ENCODE assay signal across 9 cellular contexts in the genomic region with DNA sequence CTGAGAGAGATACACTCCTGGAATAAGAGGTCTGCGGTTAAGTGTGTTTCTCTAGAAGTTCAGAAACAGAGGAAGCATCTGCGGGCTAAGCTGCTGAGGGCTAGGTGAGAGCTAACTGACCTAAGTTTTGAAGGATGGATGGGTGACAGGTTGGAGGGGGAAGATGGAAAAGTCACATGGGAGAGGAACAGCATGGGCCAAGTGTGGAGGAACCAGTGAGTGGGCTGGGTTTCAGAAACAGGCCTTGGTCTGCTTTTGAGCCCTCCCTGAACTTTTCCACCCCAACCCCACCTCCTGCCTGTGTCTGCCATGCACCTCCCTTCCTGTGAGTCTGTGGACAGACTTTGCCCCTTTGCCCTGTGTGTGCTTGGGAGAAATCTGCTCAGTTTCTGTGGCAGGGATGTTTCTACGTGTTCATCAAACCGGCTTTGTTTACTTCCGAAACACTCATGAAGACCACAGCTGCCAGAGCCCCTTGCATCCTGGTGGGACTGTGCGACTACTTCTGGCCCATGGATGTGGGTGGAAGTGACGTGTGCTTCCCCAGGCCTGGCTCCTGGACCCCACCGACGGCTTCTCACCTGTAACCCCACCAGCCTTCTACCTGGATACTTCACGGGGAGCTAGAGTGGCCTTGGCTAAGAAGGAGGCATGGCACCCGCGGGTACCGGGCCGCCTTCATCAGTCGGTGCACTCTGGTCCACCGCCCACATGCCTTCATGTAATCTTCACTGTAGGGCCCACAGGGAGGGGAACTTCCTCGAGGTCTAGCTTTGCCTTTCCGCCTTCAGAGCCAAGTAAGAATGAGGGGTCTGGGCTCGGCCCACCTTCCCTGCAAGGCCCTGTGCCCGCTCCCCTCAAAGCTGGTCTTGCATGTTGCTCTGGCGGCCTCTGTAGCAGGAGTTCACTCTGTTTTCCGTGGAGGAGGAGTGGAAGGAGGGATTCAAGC. TPM values are rescaled to one million over a fixed set of nuclear protein-coding genes. Genes with fewer than 3 reads are reported as not detected.
DNase-seq lines count a peak whose midpoint lies in the region; TF ChIP-seq lines count a peak whose summit lies in the region.
"Had no signal": no experiment of that assay in that cellular context is flagged by ENCODE, and none has a peak within 500 bp of the region (broad histone marks: within the 10 kb centered on the region; RNA-seq: fewer than 3 reads in every experiment).

No MANE protein-coding gene starts in this region.

- peaks cover 39% of the 10 kb centered on the region for H3K79me2 ChIP-seq in Loucy (ENCODE audit: insufficient read depth, low read length)

- H3K36me3 ChIP-seq in BLaER1 = no peaks in the 10 kb centered on the region
- H3K36me3 ChIP-seq in Loucy (ENCODE audit: insufficient read depth, low read length) = no peaks in the 10 kb centered on the region
- H3K36me3 ChIP-seq in ascending aorta = no peaks in the 10 kb centered on the region
- H3K36me3 ChIP-seq in muscle layer of duodenum (ENCODE audit: control insufficient read depth in 1 of 2, insufficient read depth in 2 of 2, low read length in 2 of 2) = no peaks in the 10 kb centered on the region
- H3K36me3 ChIP-seq in WERI-Rb-1 = no peaks in the 10 kb centered on the region; the same call in 1 of the 2 replicates

- no peak for TF ChIP-seq CTCF in Loucy (conservative IDR thresholded peaks at IDR 0.05; ENCODE audit: low read length)
- no peak for TF ChIP-seq CTCF in ascending aorta (IDR thresholded peaks at IDR 0.05)
- no peak for TF ChIP-seq CTCF in WERI-Rb-1 (IDR thresholded peaks at IDR 0.05; ENCODE audit: low read depth, low read length)

- H3K9me2 ChIP-seq in Loucy (replicated peaks; ENCODE audit: low read depth, low read length) = no peaks in the 10 kb centered on the region

- H3K4me1 ChIP-seq in BLaER1 (peaks cover 68% of the 10 kb centered on the region), Loucy (ENCODE audit: insufficient read depth, low read length, poor library complexity, severe bottlenecking) (peaks cover 49% of the 10 kb centered on the region), ascending aorta (peaks cover 0 to 6% of the 10 kb centered on the region in 2 donors), muscle layer of duodenum (ENCODE audit: control insufficient read depth in 1 of 2, insufficient read depth in 2 of 2, low read length in 2 of 2) (peaks cover 8 to 13% of the 10 kb centered on the region in 2 donors)

- intact Hi-C loops in ascending aorta (cut with DNase I) = loop anchor here (5.0 to 10.0 kb wide), 3 partner anchors 146 to 511 kb away; partner anchors contain the start of genes KLF11, ODC1 and PDIA6

- H3K9me3 ChIP-seq in BLaER1 (peaks cover 7% of the 10 kb centered on the region), Loucy (ENCODE audit: insufficient read depth, low read depth, low read length) (no peaks in the 10 kb centered on the region), ascending aorta (no peaks in the 10 kb centered on the region), muscle layer of duodenum (ENCODE audit: control insufficient read depth in 1 of 2, low read length in 2 of 2) (no peaks in the 10 kb centered on the region), WERI-Rb-1 (ENCODE audit: severe bottlenecking) (peaks cover 9% of the 10 kb centered on the region)

- H3K4me2 ChIP-seq in BLaER1 (peak overlapping the region; percentile 99), Loucy (ENCODE audit: low read depth, low read length, poor library complexity, severe bottlenecking) (peak overlapping the region; percentile 96)

- H3K9ac ChIP-seq in BLaER1 = peak overlapping the region; percentile 79
- peak overlapping the region; percentile 86 for H3K9ac ChIP-seq in Loucy (ENCODE audit: low read depth, low read length, poor library complexity, severe bottlenecking)

- H3K27ac ChIP-seq in BLaER1 (peak overlapping the region; percentile 91), ascending aorta (peak overlapping the region; percentile 1 to 84), muscle layer of duodenum (ENCODE audit: low read length) (peak overlapping the region; percentile 60), WERI-Rb-1 (no peak overlapping the region)

- no peaks in the 10 kb centered on the region for H3F3A ChIP-seq in Loucy (ENCODE audit: low read depth)

- H2AFZ ChIP-seq in Loucy (ENCODE audit: low read length) = no peak overlapping the region

- H4K20me1 ChIP-seq in BLaER1 = peaks cover 35% of the 10 kb centered on the region
- H4K20me1 ChIP-seq in Loucy (ENCODE audit: insufficient read depth, low read length, poor library complexity, severe bottlenecking) = peaks cover 20% of the 10 kb centered on the region

- DNase-seq in ascending aorta (ENCODE audit: low spot score in 2 of 2) (no peak), AML-193 (lab: John Stamatoyannopoulos, UW) (no peak), NCI-H1048 (lab: John Stamatoyannopoulos, UW) (no peak), SK-N-DZ (ENCODE audit: low spot score) (no peak), WERI-Rb-1 (no peak)
- DNase-seq: NCI-H82 had no signal

- H3K27me3 ChIP-seq in BLaER1 (no peaks in the 10 kb centered on the region), Loucy (ENCODE audit: insufficient read depth, low read length, poor library complexity, severe bottlenecking) (no peaks in the 10 kb centered on the region), ascending aorta (no peaks in the 10 kb centered on the region), muscle layer of duodenum (ENCODE audit: low read depth, low read length) (no peaks in the 10 kb centered on the region), WERI-Rb-1 (ENCODE audit: insufficient read depth, low read depth, severe bottlenecking) (peaks cover 3% of the 10 kb centered on the region)

- H3K4me3 ChIP-seq in BLaER1 (peak overlapping the region; percentile 95), Loucy (ENCODE audit: low read length, poor library complexity, severe bottlenecking) (peak overlapping the region; percentile 77), ascending aorta (no peak overlapping the region), muscle layer of duodenum (ENCODE audit: low read depth in 1 of 2, low read length in 2 of 2) (peak overlapping the region in 1 of 2 donors; percentile 21), WERI-Rb-1 (ENCODE audit: low read depth, low read length) (no peak overlapping the region)

RNA-seq across cellular contexts. Expression of gene HPCAL1, which starts 1.4 kb away (rescaled TPM):
- 401 TPM for total RNA-seq in ascending aorta
- 30.0 and 30.5 TPM in 2 replicates for polyA plus RNA-seq in SK-N-DZ (2014; cell fraction: cytosol; rRNA removed)
- polyA plus RNA-seq in SK-N-DZ (2014; cell fraction: nucleus; rRNA removed) = 26.6 and 30.4 TPM in 2 replicates

Comparison
In these comparisons a context has a peak if more than half of its experiments do, and no peak if none do; other contexts are left out.
1. H3K4me3 ChIP-seq: peak in BLaER1 (single experiment) and Loucy (single experiment); none in ascending aorta (0 of 2) and WERI-Rb-1 (single experiment).